Comparison of ENCODE assay signal across 21 cellular contexts in genomic region chr20:52806918-52807317, GRCh38.
DNase-seq lines count a peak whose midpoint lies in the region; ATAC-seq, FAIRE-seq and TF ChIP-seq lines count a peak whose summit lies in the region.
"Had no signal": no experiment of that assay in that cellular context is flagged by ENCODE, and none has a peak within 500 bp of the region (broad histone marks: within the 10 kb centered on the region; RNA-seq: fewer than 3 reads in every experiment).

No MANE protein-coding gene starts in this region.

- H3K36me3 Mint-ChIP-seq in nephron (ENCODE audit: low read depth): no peaks in the 10 kb centered on the region
- no peaks in the 10 kb centered on the region for H3K36me3 Mint-ChIP-seq in natural killer cell
- H3K36me3 Mint-ChIP-seq: CD8-positive, alpha-beta T cell had no signal

- ATAC-seq in natural killer cell: no peak
- ATAC-seq: CD8-positive, alpha-beta T cell had no signal

- no peak for TF ChIP-seq CTCF in bronchial epithelial cell (IDR thresholded peaks at IDR 0.05; ENCODE audit: insufficient read depth, low read length, severe bottlenecking)
- TF ChIP-seq CTCF in nephron (IDR thresholded peaks at IDR 0.05; ENCODE audit: unreplicated experiment in 3 of 3): no peak
- no peak for TF ChIP-seq CTCF in natural killer cell (IDR thresholded peaks at IDR 0.05)

- no peak for DNase-seq in HTR-8/SVneo (ENCODE audit: insufficient read length, low spot score)
- peak; percentile 11 for DNase-seq in bronchial epithelial cell (ENCODE audit: low read depth)
- no peak for DNase-seq in NCI-H187 treated with DMSO at 0.1 percent for 48 hours (lab: John Stamatoyannopoulos, UW)
- no peak for DNase-seq in natural killer cell
- DNase-seq: 8988T; ACHN; BE2C; C1 segment of cervical spinal cord; Caco-2; Calu3; CD4-positive, alpha-beta T cell; CD8-positive, alpha-beta T cell; DMS79 treated with DMSO at 0.1 percent for 48 hours; GF-D8 had no signal

- H3K9me3 Mint-ChIP-seq in nephron: no peaks in the 10 kb centered on the region
- no peaks in the 10 kb centered on the region for H3K9me3 Mint-ChIP-seq in natural killer cell
- H3K9me3 Mint-ChIP-seq: CD4-positive, alpha-beta T cell; CD8-positive, alpha-beta T cell had no signal

- no peak overlapping the region for H3K4me3 Mint-ChIP-seq in nephron
- no peak overlapping the region for H3K4me3 Mint-ChIP-seq in natural killer cell
- H3K4me3 Mint-ChIP-seq: CD4-positive, alpha-beta T cell; CD8-positive, alpha-beta T cell had no signal

- no peaks in the 10 kb centered on the region for H3K27me3 ChIP-seq in bronchial epithelial cell (ENCODE audit: control insufficient read depth, insufficient read depth, low read length)
- H3K27me3 ChIP-seq: BE2C, BLaER1 had no signal

- intact Hi-C loops in natural killer cell (cut with micrococcal nuclease): no loop called here

- H3K27ac Mint-ChIP-seq in nephron: peak overlapping the region in 2 of 3 experiments; percentile 83 to 95
- H3K27ac Mint-ChIP-seq in natural killer cell: no peak overlapping the region
- H3K27ac Mint-ChIP-seq: CD4-positive, alpha-beta T cell; CD8-positive, alpha-beta T cell had no signal

- H3K4me1 Mint-ChIP-seq in nephron (peaks cover 38% of the 10 kb centered on the region), natural killer cell (no peaks in the 10 kb centered on the region)

- no peak overlapping the region for H3K4me3 ChIP-seq in bronchial epithelial cell (ENCODE audit: low read depth, low read length)
- H3K4me3 ChIP-seq: BLaER1 had no signal

- FAIRE-seq in HTR-8/SVneo (lab: Jason Lieb, UNC) (peak; percentile 75), bronchial epithelial cell (lab: Jason Lieb, UNC) (no peak)
- FAIRE-seq: A204.1, D721Med, G401.6, GM12891, GM19239 had no signal

- H3K27me3 Mint-ChIP-seq in nephron (ENCODE audit: low read depth) (no peaks in the 10 kb centered on the region), natural killer cell (ENCODE audit: low read depth in 2 of 2) (peaks cover 10 to 21% of the 10 kb centered on the region in 2 donors)

- H3K36me3 ChIP-seq in bronchial epithelial cell (ENCODE audit: control insufficient read depth, insufficient read depth, low read length): no peaks in the 10 kb centered on the region
- H3K36me3 ChIP-seq: BE2C, BLaER1 had no signal

Comparison
In these comparisons a context has a peak if more than half of its experiments do, and no peak if none do; other contexts are left out.
1. H3K27ac Mint-ChIP-seq: peak in nephron (2 of 3); none in natural killer cell (0 of 2).